33 cellular contexts compared by ENCODE assay signal in genomic region chr18:25834061-25834460, GRCh38.
"Had no signal": no experiment of that assay in that cellular context is flagged by ENCODE, and none has a peak within 500 bp of the region (broad histone marks: within the 10 kb centered on the region; RNA-seq: fewer than 3 reads in every experiment).

No MANE protein-coding gene starts in this region.

- H3K9me3 ChIP-seq: ascending aorta, breast epithelium, colonic mucosa, gastrocnemius medialis, heart left ventricle had no signal

- H3K27me3 Mint-ChIP-seq: activated CD4-positive, alpha-beta T cell treated with anti-CD3 and anti-CD28 coated beads, Interleukin-2, amount 10 ng/mL, durations not matched to agents 7 days and 5 days; activated naive CD8-positive, alpha-beta T cell treated with anti-CD3 and anti-CD28 coated beads for 36 hours; activated naive CD8-positive, alpha-beta T cell treated with anti-CD3 and anti-CD28 coated beads, Interleukin-2, amount 50 U/mL, for 24 hours; T-helper 17 cell had no signal

- H3K4me1 Mint-ChIP-seq: activated CD4-positive, alpha-beta memory T cell treated with anti-CD3 and anti-CD28 coated beads, Interleukin-2, amount 10 ng/mL, durations not matched to agents 7 days and 5 days; activated CD4-positive, alpha-beta T cell treated with anti-CD3 and anti-CD28 coated beads, Interleukin-2, amount 10 ng/mL, durations not matched to agents 7 days and 5 days; activated naive CD4-positive, alpha-beta T cell treated with anti-CD3 and anti-CD28 coated beads, Interleukin-2, amount 50 U/mL, for 24 hours; activated naive CD8-positive, alpha-beta T cell treated with anti-CD3 and anti-CD28 coated beads for 36 hours; activated naive CD8-positive, alpha-beta T cell treated with anti-CD3 and anti-CD28 coated beads, Interleukin-2, amount 50 U/mL, for 24 hours; T-helper 17 cell had no signal

- H3K4me3 ChIP-seq: ascending aorta, breast epithelium, cardiac muscle cell, colonic mucosa, gastrocnemius medialis, heart left ventricle had no signal

- H3K4me1 ChIP-seq: ascending aorta, breast epithelium, colonic mucosa, foreskin keratinocyte had no signal

- H3K36me3 ChIP-seq: ascending aorta, breast epithelium, cardiac muscle cell, colonic mucosa, gastrocnemius medialis, heart left ventricle had no signal

- H3K27me3 ChIP-seq: ascending aorta, breast epithelium, cardiac muscle cell, colonic mucosa, foreskin keratinocyte, gastrocnemius medialis, heart left ventricle had no signal

- H3K27ac Mint-ChIP-seq: activated CD4-positive, alpha-beta memory T cell treated with anti-CD3 and anti-CD28 coated beads, Interleukin-2, amount 10 ng/mL, durations not matched to agents 7 days and 5 days; activated CD4-positive, alpha-beta T cell treated with anti-CD3 and anti-CD28 coated beads, Interleukin-2, amount 10 ng/mL, durations not matched to agents 7 days and 5 days; activated naive CD4-positive, alpha-beta T cell treated with anti-CD3 and anti-CD28 coated beads for 36 hours; activated naive CD4-positive, alpha-beta T cell treated with anti-CD3 and anti-CD28 coated beads, Interleukin-2, amount 50 U/mL, for 24 hours; activated naive CD8-positive, alpha-beta T cell treated with anti-CD3 and anti-CD28 coated beads for 36 hours; activated naive CD8-positive, alpha-beta T cell treated with anti-CD3 and anti-CD28 coated beads, Interleukin-2, amount 50 U/mL, for 24 hours; activated T-cell treated with anti-CD3 and anti-CD28 coated beads, Interleukin-2, amount 50 U/mL, for 24 hours; activated T-cell treated with anti-CD3 and anti-CD28 coated beads, Interleukin-2, amount 50 U/mL, for 72 hours; brain; T-helper 17 cell; T-helper 2 cell treated with Interferon-gamma antibody and Interleukin-4, amounts not matched to agents 5 μg/mL and 100 μg/mL, for 36 hours had no signal

- ATAC-seq: activated naive CD8-positive, alpha-beta T cell treated with anti-CD3 and anti-CD28 coated beads, Interleukin-2, amount 50 U/mL, for 24 hours; activated T-cell treated with anti-CD3 and anti-CD28 coated beads, Interleukin-2, amount 50 U/mL, for 72 hours; esophagus mucosa; foreskin keratinocyte; gastrocnemius medialis; heart left ventricle; T-helper 17 cell had no signal

- FAIRE-seq: endometrium had no signal

- H3K27ac ChIP-seq: ascending aorta, breast epithelium, cardiac muscle cell, colonic mucosa, foreskin keratinocyte, gastrocnemius medialis, heart left ventricle had no signal

- H3K36me3 Mint-ChIP-seq: activated naive CD4-positive, alpha-beta T cell treated with anti-CD3 and anti-CD28 coated beads, Interleukin-2, amount 50 U/mL, for 24 hours; activated naive CD8-positive, alpha-beta T cell treated with anti-CD3 and anti-CD28 coated beads for 36 hours; brain had no signal

- DNase-seq: activated CD4-positive, alpha-beta memory T cell treated with anti-CD3 and anti-CD28 coated beads, Interleukin-2, amount 10 ng/mL, durations not matched to agents 7 days and 5 days; activated CD4-positive, alpha-beta T cell treated with anti-CD3 and anti-CD28 coated beads for 1 hour; activated CD4-positive, alpha-beta T cell treated with anti-CD3 and anti-CD28 coated beads for 4 hours; activated CD4-positive, alpha-beta T cell treated with anti-CD3 and anti-CD28 coated beads, Interleukin-2, amount 10 ng/mL, durations not matched to agents 7 days and 5 days; activated CD4-positive, alpha-beta T cell treated with anti-CD3 and anti-CD28 coated beads, Interleukin-2, amount 50 U/mL, for 4 hours; activated CD4-positive, CD25-positive, alpha-beta regulatory T cell; activated CD8-positive, alpha-beta memory T cell treated with anti-CD3 and anti-CD28 coated beads, Interleukin-2, amount 50 U/mL, for 48 hours; activated gamma-delta T cell treated with Interleukin-2 at 50 U/mL for 16 hours; activated naive CD4-positive, alpha-beta T cell treated with anti-CD3 and anti-CD28 coated beads for 36 hours; activated naive CD8-positive, alpha-beta T cell treated with anti-CD3 and anti-CD28 coated beads for 36 hours; activated naive CD8-positive, alpha-beta T cell treated with anti-CD3 and anti-CD28 coated beads, Interleukin-2, amount 50 U/mL, for 24 hours; activated T-cell treated with anti-CD3 and anti-CD28 coated beads for 4 hours; activated T-cell treated with anti-CD3 and anti-CD28 coated beads, Interleukin-2, amount 50 U/mL, for 24 hours; activated T-cell treated with anti-CD3 and anti-CD28 coated beads, Interleukin-2, amount 50 U/mL, for 72 hours; central memory CD4-positive, alpha-beta T cell; cerebellar nuclear complex; colonic mucosa; effector CD8-positive, alpha-beta T cell; foreskin keratinocyte; gastrocnemius medialis; glutamatergic neuron; heart left ventricle; T-helper 1 cell; T-helper 17 cell; T1000 had no signal

- H3K9me3 Mint-ChIP-seq: activated CD4-positive, alpha-beta memory T cell treated with anti-CD3 and anti-CD28 coated beads, Interleukin-2, amount 10 ng/mL, durations not matched to agents 7 days and 5 days; activated CD4-positive, alpha-beta T cell treated with anti-CD3 and anti-CD28 coated beads, Interleukin-2, amount 10 ng/mL, durations not matched to agents 7 days and 5 days; activated naive CD4-positive, alpha-beta T cell treated with anti-CD3 and anti-CD28 coated beads for 36 hours; activated naive CD4-positive, alpha-beta T cell treated with anti-CD3 and anti-CD28 coated beads, Interleukin-2, amount 50 U/mL, for 24 hours; activated naive CD8-positive, alpha-beta T cell treated with anti-CD3 and anti-CD28 coated beads for 36 hours; activated naive CD8-positive, alpha-beta T cell treated with anti-CD3 and anti-CD28 coated beads, Interleukin-2, amount 50 U/mL, for 24 hours; activated T-cell treated with anti-CD3 and anti-CD28 coated beads, Interleukin-2, amount 50 U/mL, for 24 hours; activated T-cell treated with anti-CD3 and anti-CD28 coated beads, Interleukin-2, amount 50 U/mL, for 72 hours; T-helper 2 cell treated with Interferon-gamma antibody and Interleukin-4, amounts not matched to agents 5 μg/mL and 100 μg/mL, for 36 hours had no signal

- H3K4me3 Mint-ChIP-seq: activated CD4-positive, alpha-beta memory T cell treated with anti-CD3 and anti-CD28 coated beads, Interleukin-2, amount 10 ng/mL, durations not matched to agents 7 days and 5 days; activated CD4-positive, alpha-beta T cell treated with anti-CD3 and anti-CD28 coated beads, Interleukin-2, amount 10 ng/mL, durations not matched to agents 7 days and 5 days; activated naive CD4-positive, alpha-beta T cell treated with anti-CD3 and anti-CD28 coated beads for 36 hours; activated naive CD4-positive, alpha-beta T cell treated with anti-CD3 and anti-CD28 coated beads, Interleukin-2, amount 50 U/mL, for 24 hours; activated naive CD8-positive, alpha-beta T cell treated with anti-CD3 and anti-CD28 coated beads for 36 hours; activated naive CD8-positive, alpha-beta T cell treated with anti-CD3 and anti-CD28 coated beads, Interleukin-2, amount 50 U/mL, for 24 hours; activated T-cell treated with anti-CD3 and anti-CD28 coated beads, Interleukin-2, amount 50 U/mL, for 24 hours; activated T-cell treated with anti-CD3 and anti-CD28 coated beads, Interleukin-2, amount 50 U/mL, for 72 hours; brain; T-helper 17 cell; T-helper 2 cell treated with Interferon-gamma antibody and Interleukin-4, amounts not matched to agents 5 μg/mL and 100 μg/mL, for 36 hours had no signal
